21 cellular contexts compared by ENCODE assay signal in genomic region chr3:110647586-110647985, GRCh38.
"Had no signal": no experiment of that assay in that cellular context is flagged by ENCODE, and none has a peak within 500 bp of the region (broad histone marks: within the 10 kb centered on the region; RNA-seq: fewer than 3 reads in every experiment).

No MANE protein-coding gene starts in this region.

- H3K4me3 Mint-ChIP-seq: IgD-negative memory B cell had no signal

- H3K36me3 ChIP-seq: SJCRH30 had no signal

- FAIRE-seq: HepG2, K562 had no signal

- H3K27me3 Mint-ChIP-seq: IgD-negative memory B cell had no signal

- H3K27ac ChIP-seq: KMS-11, RWPE1, SJCRH30 had no signal

- H3K36me3 Mint-ChIP-seq: IgD-negative memory B cell had no signal

- H3K9me3 Mint-ChIP-seq: IgD-negative memory B cell had no signal

- DNase-seq: Kasumi-1, MM.1S, NCI-H1092 treated with DMSO at 0.1 percent for 48 hours, NCI-H1436, NCI-H187, NCI-H2029, NCI-H2081 treated with DMSO at 0.1 percent for 48 hours, NCI-H2171, NCI-H226, NCI-H446, NCI-H510A, NCI-H524 treated with DMSO at 0.1 percent for 48 hours, NCI-H69, NCI-H774, SHP77, SJCRH30 had no signal

- H3K4me1 Mint-ChIP-seq: IgD-negative memory B cell had no signal

- H3K27me3 ChIP-seq: SJCRH30 had no signal

- ATAC-seq: HepG2, K562 had no signal

- H3K4me1 ChIP-seq: SJCRH30 had no signal

- H3K27ac Mint-ChIP-seq: IgD-negative memory B cell had no signal

- H3K4me3 ChIP-seq: K562, SJCRH30 had no signal

- H3K9ac ChIP-seq: KMS-11 had no signal

- H3K9me3 ChIP-seq: SJCRH30 had no signal
